In the genomic region with DNA sequence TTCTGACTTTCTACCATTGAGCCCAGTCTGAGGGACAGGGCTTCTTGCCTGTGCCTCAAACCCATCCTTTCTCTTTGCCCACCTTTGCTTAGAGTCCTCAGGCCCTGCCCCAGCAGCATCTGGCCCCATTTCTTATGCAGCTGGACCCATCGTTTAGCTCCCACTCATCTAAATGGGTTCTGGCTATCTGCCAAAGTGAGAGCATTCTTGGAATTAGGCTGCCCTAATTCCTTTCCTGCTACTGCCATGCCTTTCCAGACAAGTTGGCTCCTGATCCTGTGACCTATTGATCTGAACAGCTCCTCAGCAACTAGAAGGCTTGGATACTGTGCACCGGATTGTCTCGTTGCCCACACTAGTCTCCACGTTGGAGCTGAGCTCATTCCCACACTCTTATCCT, we compare ENCODE assay signal across 1 cellular context.
TF ChIP-seq lines count a peak whose summit lies in the region.

No MANE protein-coding gene starts in this region.

TF ChIP-seq in IMR-90, 13 proteins besides CTCF, POLR2A, EP300 and RAD21:
- TF ChIP-seq SMC3 (IDR thresholded peaks at IDR 0.05; ENCODE audit: low read depth, low read length) (no peak), CEBPB (IDR thresholded peaks at IDR 0.05; ENCODE audit: low read depth, low read length) (no peak), MXI1 (IDR thresholded peaks at IDR 0.05; ENCODE audit: borderline replicate concordance, low read depth, low read length) (no peak), BHLHE40 (IDR thresholded peaks at IDR 0.05; ENCODE audit: low read depth, low read length) (no peak), FOS (IDR thresholded peaks at IDR 0.05; ENCODE audit: low read depth, low read length) (no peak), RCOR1 (IDR thresholded peaks at IDR 0.05; ENCODE audit: insufficient replicate concordance, low read length) (no peak), MAZ (IDR thresholded peaks at IDR 0.05; ENCODE audit: borderline replicate concordance, low read depth, low read length) (no peak), MAFK (IDR thresholded peaks at IDR 0.05; ENCODE audit: low read depth, low read length) (no peak)
- TF ChIP-seq, protein P1, sequence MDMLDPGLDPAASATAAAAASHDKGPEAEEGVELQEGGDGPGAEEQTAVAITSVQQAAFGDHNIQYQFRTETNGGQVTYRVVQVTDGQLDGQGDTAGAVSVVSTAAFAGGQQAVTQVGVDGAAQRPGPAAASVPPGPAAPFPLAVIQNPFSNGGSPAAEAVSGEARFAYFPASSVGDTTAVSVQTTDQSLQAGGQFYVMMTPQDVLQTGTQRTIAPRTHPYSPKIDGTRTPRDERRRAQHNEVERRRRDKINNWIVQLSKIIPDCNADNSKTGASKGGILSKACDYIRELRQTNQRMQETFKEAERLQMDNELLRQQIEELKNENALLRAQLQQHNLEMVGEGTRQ (IDR thresholded peaks at IDR 0.05; ENCODE audit: low read depth, low read length), result no peak
- TF ChIP-seq, protein P2, sequence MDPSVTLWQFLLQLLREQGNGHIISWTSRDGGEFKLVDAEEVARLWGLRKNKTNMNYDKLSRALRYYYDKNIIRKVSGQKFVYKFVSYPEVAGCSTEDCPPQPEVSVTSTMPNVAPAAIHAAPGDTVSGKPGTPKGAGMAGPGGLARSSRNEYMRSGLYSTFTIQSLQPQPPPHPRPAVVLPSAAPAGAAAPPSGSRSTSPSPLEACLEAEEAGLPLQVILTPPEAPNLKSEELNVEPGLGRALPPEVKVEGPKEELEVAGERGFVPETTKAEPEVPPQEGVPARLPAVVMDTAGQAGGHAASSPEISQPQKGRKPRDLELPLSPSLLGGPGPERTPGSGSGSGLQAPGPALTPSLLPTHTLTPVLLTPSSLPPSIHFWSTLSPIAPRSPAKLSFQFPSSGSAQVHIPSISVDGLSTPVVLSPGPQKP (IDR thresholded peaks at IDR 0.05; ENCODE audit: borderline replicate concordance, low read depth, low read length), result no peak
